In genomic region chr15:89381330-89381729, GRCh38 we compare ENCODE assay signal across 16 cellular contexts. TPM values are rescaled to one million over a fixed set of nuclear protein-coding genes. Genes with fewer than 3 reads are reported as not detected.
A peak's percentile ranks its signal among the peaks of the same experiment; 100 is the strongest.
DNase-seq lines count a peak whose midpoint lies in the region; ATAC-seq and TF ChIP-seq lines count a peak whose summit lies in the region.
"Had no signal": no experiment of that assay in that cellular context is flagged by ENCODE, and none has a peak within 500 bp of the region (broad histone marks: within the 10 kb centered on the region; RNA-seq: fewer than 3 reads in every experiment).

No MANE protein-coding gene starts in this region.

- no peaks in the 10 kb centered on the region for H3K9me3 Mint-ChIP-seq in T-helper 2 cell treated with Interferon-gamma antibody and Interleukin-4, amounts not matched to agents 5 μg/mL and 100 μg/mL, for 36 hours

- ATAC-seq in GM19452 (IDR thresholded peaks at IDR 0.05; ENCODE audit: unreplicated experiment): no peak
- ATAC-seq: GM12878 had no signal

- H3K9me3 ChIP-seq in PC-9 (ENCODE audit: insufficient read depth, low read depth) (no peaks in the 10 kb centered on the region), thyroid gland (no peaks in the 10 kb centered on the region)

- BruUV-seq in PC-9 (replicated peaks; lab: Mats Ljungman, UMichigan): no TSS peak

- WGBS in thyroid gland, 2 donors: 85% methylated on average over 3 of the region's 3 CpGs

- no peak for TF ChIP-seq POLR2A in thyroid gland (IDR thresholded peaks at IDR 0.05)

- no peak overlapping the region for H3K4me3 Mint-ChIP-seq in T-helper 2 cell treated with Interferon-gamma antibody and Interleukin-4, amounts not matched to agents 5 μg/mL and 100 μg/mL, for 36 hours

- POLR2A ChIA-PET in PC-9 (lab: Charles Lee; ENCODE audit: unreplicated experiment): no interaction called here

- peaks cover 8% of the 10 kb centered on the region; the same call in 1 of the 2 replicates for H3K79me2 ChIP-seq in PC-9 (ENCODE audit: low read depth)

- H3K27me3 ChIP-seq in PC-9 (ENCODE audit: insufficient read depth, low read depth) (no peaks in the 10 kb centered on the region), dorsolateral prefrontal cortex (peaks cover 0 to 52% (median 17%) of the 10 kb centered on the region in 45 donors), thyroid gland (peaks cover 6% of the 10 kb centered on the region)

- CTCF ChIA-PET in PC-9 (lab: Charles Lee): no interaction called here

- H3F3A ChIP-seq in PC-9 (ENCODE audit: insufficient read depth, low read depth): peaks cover 32% of the 10 kb centered on the region; the same call in 1 of the 2 replicates

- TF ChIP-seq CTCF in PC-9 (conservative IDR thresholded peaks at IDR 0.05): no peak
- TF ChIP-seq CTCF in VCaP (conservative IDR thresholded peaks at IDR 0.05): no peak
- TF ChIP-seq CTCF in dorsolateral prefrontal cortex (IDR thresholded peaks at IDR 0.05 in 54 of 56, conservative IDR thresholded peaks at IDR 0.05 in 2 of 56; ENCODE audit: low read depth in 1 of 56, partially characterized antibody in 56 of 56): no peak
- TF ChIP-seq CTCF in thyroid gland (IDR thresholded peaks at IDR 0.05): no peak

- peaks cover 50% of the 10 kb centered on the region for H3K4me1 ChIP-seq in PC-9 (replicated peaks; ENCODE audit: insufficient read depth)
- H3K4me1 ChIP-seq in thyroid gland: peaks cover 0 to 17% of the 10 kb centered on the region in 2 donors

- 0 out of 2 replicates have a peak overlapping the region, but pooled peaks have one; percentile 57 for H3K4me2 ChIP-seq in PC-9
- H3K4me2 ChIP-seq: BLaER1 treated with 17β-estradiol and CSF1 and Interleukin-3, amounts not matched to agents 10 nM and 100 nM had no signal

- no peaks in the 10 kb centered on the region for H4K20me1 ChIP-seq in PC-9 (ENCODE audit: insufficient read depth)

- H3K27ac Mint-ChIP-seq in T-helper 2 cell treated with Interferon-gamma antibody and Interleukin-4, amounts not matched to agents 5 μg/mL and 100 μg/mL, for 36 hours: no peak overlapping the region
- H3K27ac Mint-ChIP-seq: CD4-positive, CD25-positive, alpha-beta regulatory T cell; H9; IgD-negative memory B cell had no signal

- no peaks in the 10 kb centered on the region for H3K9me2 ChIP-seq in PC-9 (ENCODE audit: insufficient read depth)

- H3K27ac ChIP-seq in PC-9 (no peak overlapping the region), VCaP (peak overlapping the region; percentile 82; the same call in 1 of the 2 replicates), dorsolateral prefrontal cortex (peak overlapping the region in 51 of 59 donors; percentile 25 to 92 (median 83)), thyroid gland (no peak overlapping the region)
- H3K27ac ChIP-seq: BLaER1 treated with 17β-estradiol and CSF1 and Interleukin-3, amounts not matched to agents 10 nM and 100 nM had no signal

- DNase-seq in PC-9 (no peak), dorsolateral prefrontal cortex (no peak), thyroid gland (no peak)
- DNase-seq in activated naive CD4-positive, alpha-beta T cell (lab: John Stamatoyannopoulos, UW): no peak
- no peak for DNase-seq in T-helper 2 cell treated with Interferon-gamma antibody and Interleukin-4, amounts not matched to agents 5 μg/mL and 100 μg/mL, for 36 hours (ENCODE audit: low spot score)
- DNase-seq: ACHN; Calu3; CD4-positive, CD25-positive, alpha-beta regulatory T cell; DMS 273 treated with DMSO at 0.1 percent for 48 hours; GOT3; H9 had no signal

- H3K27me3 Mint-ChIP-seq in T-helper 2 cell treated with Interferon-gamma antibody and Interleukin-4, amounts not matched to agents 5 μg/mL and 100 μg/mL, for 36 hours (ENCODE audit: low read depth): peaks cover 69% of the 10 kb centered on the region

- H2AFZ ChIP-seq in PC-9: no peak overlapping the region

- intact Hi-C loops in PC-9 (cut with micrococcal nuclease; ENCODE audit: unreplicated experiment): loop anchor here (2.0 kb wide), 1 partner anchor 17 kb away; no protein-coding TSS in a partner anchor
- intact Hi-C loops in dorsolateral prefrontal cortex (cut with DNase I): no loop called here
- intact Hi-C loops in thyroid gland (cut with DNase I): no loop called here

- H3K36me3 Mint-ChIP-seq in T-helper 2 cell treated with Interferon-gamma antibody and Interleukin-4, amounts not matched to agents 5 μg/mL and 100 μg/mL, for 36 hours (ENCODE audit: low read depth): no peaks in the 10 kb centered on the region
- H3K36me3 Mint-ChIP-seq: CD4-positive, CD25-positive, alpha-beta regulatory T cell; IgD-negative memory B cell had no signal

- H3K4me1 Mint-ChIP-seq in T-helper 2 cell treated with Interferon-gamma antibody and Interleukin-4, amounts not matched to agents 5 μg/mL and 100 μg/mL, for 36 hours (ENCODE audit: low read depth): no peaks in the 10 kb centered on the region

- H3K36me3 ChIP-seq in PC-9 (ENCODE audit: low read depth): no peaks in the 10 kb centered on the region
- H3K36me3 ChIP-seq in thyroid gland: no peaks in the 10 kb centered on the region
- H3K36me3 ChIP-seq: BLaER1 treated with 17β-estradiol and CSF1 and Interleukin-3, amounts not matched to agents 10 nM and 100 nM had no signal

- H3K4me3 ChIP-seq in PC-9: no peak overlapping the region
- peak overlapping the region in 12 of 59 donors; percentile 0 to 51 (median 10) for H3K4me3 ChIP-seq in dorsolateral prefrontal cortex
- no peak overlapping the region for H3K4me3 ChIP-seq in thyroid gland (replicated peaks in 1 of 3)
- H3K4me3 ChIP-seq: BLaER1 treated with 17β-estradiol and CSF1 and Interleukin-3, amounts not matched to agents 10 nM and 100 nM; GM12878 had no signal

RNA-seq across cellular contexts. Expression of gene POLG, which starts 46.7 kb away (rescaled TPM):
- 43.6 and 63.9 TPM in 2 replicates for total RNA-seq in PC-9 (2021)
- total RNA-seq in dorsolateral prefrontal cortex: 10 to 100 TPM; 42.1 to 75.8 (median 58.1) TPM
- total RNA-seq in thyroid gland: 10 to 100 TPM; 31.2 to 78.8 (median 61.0) TPM

Comparison
In these comparisons a context has a peak if more than half of its experiments do, and no peak if none do; other contexts are left out.
1. H3K27ac ChIP-seq: peak in VCaP (single experiment) and dorsolateral prefrontal cortex (51 of 59); none in PC-9 (single experiment) and thyroid gland (0 of 3).